In the genomic region with DNA sequence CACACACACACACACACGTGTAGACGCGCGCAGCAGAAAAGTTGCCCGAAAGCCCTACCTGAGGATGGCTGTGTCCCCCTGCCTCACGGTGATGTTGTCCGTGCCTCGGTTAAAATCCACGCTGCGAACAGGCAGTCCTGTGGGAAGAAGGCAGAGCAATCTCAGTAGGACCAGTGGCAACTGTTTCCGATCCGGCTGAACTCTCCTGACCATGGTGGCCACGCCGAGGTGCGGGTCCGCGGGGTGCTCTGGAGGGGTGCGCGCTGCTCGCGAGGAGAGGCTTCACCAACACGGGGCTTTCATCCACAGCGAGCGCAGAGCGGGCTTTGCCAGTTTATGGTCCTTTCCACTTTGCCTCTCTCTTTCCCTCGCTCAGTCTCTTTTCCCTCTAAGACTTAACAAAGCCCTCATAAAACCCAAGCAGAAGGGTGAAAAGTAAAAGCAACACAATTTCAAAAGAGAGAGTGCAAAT, we compare ENCODE assay signal across 8 cellular contexts. TPM values are rescaled to one million over a fixed set of nuclear protein-coding genes. Genes with fewer than 3 reads are reported as not detected.
DNase-seq lines count a peak whose midpoint lies in the region; ATAC-seq and TF ChIP-seq lines count a peak whose summit lies in the region.

No MANE protein-coding gene starts in this region.

- TF ChIP-seq CTCF in astrocyte of the spinal cord (IDR thresholded peaks at IDR 0.05; ENCODE audit: low read depth, low read length) (no peak), sigmoid colon (IDR thresholded peaks at IDR 0.05) (no peak)

- ATAC-seq in GM21529 (IDR thresholded peaks at IDR 0.05; ENCODE audit: unreplicated experiment) = no peak

- 3 to 12% methylated on average over 26 of the region's 26 CpGs for WGBS in sigmoid colon, 2 donors

- intact Hi-C loops in sigmoid colon (cut with DNase I) = loop anchor here (2.0 to 5.0 kb wide), 4 partner anchors 22 to 548 kb away; no protein-coding TSS in a partner anchor

- in situ Hi-C loops in astrocyte of the spinal cord (cut with HindIII; ENCODE audit: low sequenced_read_pairs) = no loop called here

- CTCF ChIA-PET in HEK293T (lab: Yijun Ruan, JAX) = no interaction called here

- H3K9me3 ChIP-seq in iPS-18c (ENCODE audit: control insufficient read depth, insufficient read depth, low read length) = no peaks in the 10 kb centered on the region
- no peaks in the 10 kb centered on the region for H3K9me3 ChIP-seq in sigmoid colon

- H3K36me3 ChIP-seq in sigmoid colon = no peaks in the 10 kb centered on the region

- POLR2A ChIA-PET in HEK293T (lab: Yijun Ruan, JAX) = no interaction called here

- H3K27me3 ChIP-seq in sigmoid colon = no peaks in the 10 kb centered on the region

- peak overlapping the region in 3 of 4 donors; percentile 65 to 82 (median 76) for H3K27ac ChIP-seq in sigmoid colon

- peak; percentile 20 for DNase-seq in HEK293T (ENCODE audit: extremely low spot score)
- no peak for DNase-seq in astrocyte of the spinal cord (ENCODE audit: low read depth, low spot score)
- peak; percentile 71 for DNase-seq in sigmoid colon
- DNase-seq in NCI-H187 treated with DMSO at 0.1 percent for 48 hours (lab: John Stamatoyannopoulos, UW) = no peak
- no peak for DNase-seq in cortex of kidney (lab: John Stamatoyannopoulos, UW)
- no peak for DNase-seq in OCI-M2 (lab: John Stamatoyannopoulos, UW; ENCODE audit: unreplicated experiment)

- H3K4me1 ChIP-seq in sigmoid colon = peaks cover 0 to 36% (median 14%) of the 10 kb centered on the region in 4 donors

- H3K4me3 ChIP-seq in astrocyte of the spinal cord (ENCODE audit: low read depth, low read length) (peak overlapping the region; percentile 68), iPS-18c (ENCODE audit: insufficient read depth, low read depth, low read length) (peak overlapping the region; percentile 75), sigmoid colon (peak overlapping the region; percentile 62 to 72 (median 64))

- TF ChIP-seq EP300 in sigmoid colon (IDR thresholded peaks at IDR 0.05) = no peak

- no peak for TF ChIP-seq POLR2A in sigmoid colon (IDR thresholded peaks at IDR 0.05)

TF ChIP-seq in HEK293T, 16 proteins besides CTCF, POLR2A, EP300 and RAD21:
- TF ChIP-seq LEF1 (IDR thresholded peaks at IDR 0.05; ENCODE audit: borderline replicate concordance) (no peak), L3MBTL2 (conservative IDR thresholded peaks at IDR 0.05) (peak; percentile 43; the same call in 1 of the 2 replicates), CTBP1 (IDR thresholded peaks at IDR 0.05; ENCODE audit: borderline replicate concordance) (no peak), ELF4 (IDR thresholded peaks at IDR 0.05) (no peak), NFRKB (IDR thresholded peaks at IDR 0.05) (no peak), HDGF (IDR thresholded peaks at IDR 0.05; ENCODE audit: borderline replicate concordance) (no peak), SP1 (IDR thresholded peaks at IDR 0.05) (no peak), FOXM1 (IDR thresholded peaks at IDR 0.05; ENCODE audit: borderline replicate concordance) (no peak)

RNA-seq across cellular contexts. Expression of a gene that starts 0.4 kb away (rescaled TPM):
- total RNA-seq in sigmoid colon = 10 to 100 TPM; 22.9 to 47.1 (median 30.1) TPM
- 1 to 10 TPM in 2 of 3 donors, under 1 TPM in 1; 0.23 to 6.5 (median 1.2) TPM for polyA plus RNA-seq in sigmoid colon

Comparison
In these comparisons a context has a peak if more than half of its experiments do, and no peak if none do; other contexts are left out.
1. DNase-seq: peak in HEK293T (single experiment) and sigmoid colon (single experiment); none in astrocyte of the spinal cord (single experiment), NCI-H187 treated with DMSO at 0.1 percent for 48 hours (single experiment), cortex of kidney (single experiment) and OCI-M2 (single experiment).
2. Peak in every context shown above with its lines, with median percentiles within 50 percentile points of each other: H3K4me3 ChIP-seq.